Comparison of ENCODE assay signal across 1 cellular context in the genomic region with DNA sequence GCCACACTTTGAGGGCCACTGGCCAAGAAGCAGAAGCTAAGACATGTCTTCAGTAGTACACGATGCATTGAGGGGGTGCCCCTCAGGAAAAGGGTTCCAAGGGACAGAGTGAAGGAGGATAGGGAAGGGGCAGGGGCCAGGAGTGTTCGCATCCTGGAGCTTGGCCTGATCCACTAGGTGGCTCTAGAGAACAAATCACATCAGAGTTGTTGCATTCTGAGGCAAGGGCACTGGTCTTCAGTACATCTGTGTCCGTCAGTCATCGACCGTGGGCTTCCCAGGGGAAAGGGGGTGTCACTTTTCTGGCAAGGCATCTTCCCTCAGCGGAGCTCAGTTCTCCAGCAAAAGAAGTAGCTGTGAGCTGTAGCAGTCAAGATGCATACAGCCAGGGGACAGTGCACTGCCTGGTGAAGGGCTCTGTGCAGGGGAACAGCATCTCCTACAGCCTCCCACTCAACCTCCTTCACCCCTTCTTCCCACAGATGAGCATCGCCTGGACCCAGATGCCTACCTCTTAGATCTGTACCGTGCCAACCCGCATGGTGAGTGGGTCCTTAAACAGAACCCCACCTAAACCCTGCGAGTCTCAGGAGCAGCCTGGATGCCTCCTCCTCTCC.
TF ChIP-seq lines count a peak whose summit lies in the region.

No MANE protein-coding gene starts in this region.

TF ChIP-seq in GM12878, 131 proteins besides CTCF, POLR2A, EP300 and RAD21 (continued from another document):
- TF ChIP-seq, protein P1, sequence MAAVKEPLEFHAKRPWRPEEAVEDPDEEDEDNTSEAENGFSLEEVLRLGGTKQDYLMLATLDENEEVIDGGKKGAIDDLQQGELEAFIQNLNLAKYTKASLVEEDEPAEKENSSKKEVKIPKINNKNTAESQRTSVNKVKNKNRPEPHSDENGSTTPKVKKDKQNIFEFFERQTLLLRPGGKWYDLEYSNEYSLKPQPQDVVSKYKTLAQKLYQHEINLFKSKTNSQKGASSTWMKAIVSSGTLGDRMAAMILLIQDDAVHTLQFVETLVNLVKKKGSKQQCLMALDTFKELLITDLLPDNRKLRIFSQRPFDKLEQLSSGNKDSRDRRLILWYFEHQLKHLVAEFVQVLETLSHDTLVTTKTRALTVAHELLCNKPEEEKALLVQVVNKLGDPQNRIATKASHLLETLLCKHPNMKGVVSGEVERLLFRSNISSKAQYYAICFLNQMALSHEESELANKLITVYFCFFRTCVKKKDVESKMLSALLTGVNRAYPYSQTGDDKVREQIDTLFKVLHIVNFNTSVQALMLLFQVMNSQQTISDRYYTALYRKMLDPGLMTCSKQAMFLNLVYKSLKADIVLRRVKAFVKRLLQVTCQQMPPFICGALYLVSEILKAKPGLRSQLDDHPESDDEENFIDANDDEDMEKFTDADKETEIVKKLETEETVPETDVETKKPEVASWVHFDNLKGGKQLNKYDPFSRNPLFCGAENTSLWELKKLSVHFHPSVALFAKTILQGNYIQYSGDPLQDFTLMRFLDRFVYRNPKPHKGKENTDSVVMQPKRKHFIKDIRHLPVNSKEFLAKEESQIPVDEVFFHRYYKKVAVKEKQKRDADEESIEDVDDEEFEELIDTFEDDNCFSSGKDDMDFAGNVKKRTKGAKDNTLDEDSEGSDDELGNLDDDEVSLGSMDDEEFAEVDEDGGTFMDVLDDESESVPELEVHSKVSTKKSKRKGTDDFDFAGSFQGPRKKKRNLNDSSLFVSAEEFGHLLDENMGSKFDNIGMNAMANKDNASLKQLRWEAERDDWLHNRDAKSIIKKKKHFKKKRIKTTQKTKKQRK (IDR thresholded peaks at IDR 0.05; ENCODE audit: low read depth, low read length) = no peak
- TF ChIP-seq, protein P2, sequence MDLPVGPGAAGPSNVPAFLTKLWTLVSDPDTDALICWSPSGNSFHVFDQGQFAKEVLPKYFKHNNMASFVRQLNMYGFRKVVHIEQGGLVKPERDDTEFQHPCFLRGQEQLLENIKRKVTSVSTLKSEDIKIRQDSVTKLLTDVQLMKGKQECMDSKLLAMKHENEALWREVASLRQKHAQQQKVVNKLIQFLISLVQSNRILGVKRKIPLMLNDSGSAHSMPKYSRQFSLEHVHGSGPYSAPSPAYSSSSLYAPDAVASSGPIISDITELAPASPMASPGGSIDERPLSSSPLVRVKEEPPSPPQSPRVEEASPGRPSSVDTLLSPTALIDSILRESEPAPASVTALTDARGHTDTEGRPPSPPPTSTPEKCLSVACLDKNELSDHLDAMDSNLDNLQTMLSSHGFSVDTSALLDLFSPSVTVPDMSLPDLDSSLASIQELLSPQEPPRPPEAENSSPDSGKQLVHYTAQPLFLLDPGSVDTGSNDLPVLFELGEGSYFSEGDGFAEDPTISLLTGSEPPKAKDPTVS (IDR thresholded peaks at IDR 0.05; ENCODE audit: low read depth, low read length) = no peak
- TF ChIP-seq YY1 (IDR thresholded peaks at IDR 0.05; ENCODE audit: low read depth, low read length) (no peak), STAT1 (conservative IDR thresholded peaks at IDR 0.05) (no peak), SMC3 (IDR thresholded peaks at IDR 0.05; ENCODE audit: borderline replicate concordance, low read length) (peak; percentile 47; the same call in 1 of the 2 replicates), MEF2B (IDR thresholded peaks at IDR 0.05; ENCODE audit: partially characterized antibody, poor library complexity, severe bottlenecking) (no peak)
TF ChIP-seq in GM12878: peak in this region for 1.
